Comparison of ENCODE assay signal across 8 cellular contexts in the genomic region with DNA sequence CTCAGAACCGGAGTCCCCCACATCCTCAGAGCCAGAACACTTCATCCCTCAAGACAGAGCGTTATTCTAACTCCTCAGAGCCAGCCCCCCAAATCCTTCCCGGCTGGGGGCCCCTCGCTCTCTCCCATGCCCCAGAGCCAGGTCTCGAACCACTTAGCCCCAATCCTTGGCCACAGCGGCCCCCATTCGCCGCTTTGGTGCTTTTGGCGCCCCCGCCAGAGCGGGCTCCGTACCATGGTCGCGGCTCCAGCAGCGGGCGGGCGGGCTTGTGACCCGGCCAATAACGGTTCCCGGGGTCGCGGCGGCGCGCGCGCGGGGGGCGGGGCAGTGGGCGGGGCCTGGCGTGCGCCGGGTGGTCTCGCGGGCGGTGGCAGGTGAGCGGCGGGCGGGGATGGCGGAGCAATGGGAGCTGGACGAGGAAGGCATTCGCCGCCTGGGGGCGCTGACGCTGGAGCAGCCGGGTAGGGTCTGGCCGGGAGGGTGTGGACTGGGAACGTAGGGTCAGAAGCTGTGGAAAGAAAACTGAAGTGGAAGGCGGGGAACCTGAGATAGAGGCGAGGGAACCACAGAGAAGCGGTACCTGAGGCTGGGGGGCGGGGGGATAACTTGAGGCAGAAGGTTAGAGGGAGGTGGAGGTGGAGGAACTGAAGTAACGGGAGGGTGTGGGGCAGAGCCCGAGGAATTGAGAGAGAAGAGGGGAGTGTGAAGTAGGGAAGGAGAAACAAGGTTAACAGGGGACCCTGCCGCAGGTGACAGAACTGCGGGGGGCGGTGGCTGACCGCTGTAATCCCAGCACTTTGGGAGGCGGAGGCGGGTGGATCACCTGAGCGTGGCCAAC. TPM values are rescaled to one million over a fixed set of nuclear protein-coding genes. Genes with fewer than 3 reads are reported as not detected.
DNase-seq lines count a peak whose midpoint lies in the region; ATAC-seq and TF ChIP-seq lines count a peak whose summit lies in the region.

A gene (minus strand): TSS at position 270 of the 838 bp plus-strand sequence. CDS start 34 bp downstream, at position 236.
A gene with protein sequence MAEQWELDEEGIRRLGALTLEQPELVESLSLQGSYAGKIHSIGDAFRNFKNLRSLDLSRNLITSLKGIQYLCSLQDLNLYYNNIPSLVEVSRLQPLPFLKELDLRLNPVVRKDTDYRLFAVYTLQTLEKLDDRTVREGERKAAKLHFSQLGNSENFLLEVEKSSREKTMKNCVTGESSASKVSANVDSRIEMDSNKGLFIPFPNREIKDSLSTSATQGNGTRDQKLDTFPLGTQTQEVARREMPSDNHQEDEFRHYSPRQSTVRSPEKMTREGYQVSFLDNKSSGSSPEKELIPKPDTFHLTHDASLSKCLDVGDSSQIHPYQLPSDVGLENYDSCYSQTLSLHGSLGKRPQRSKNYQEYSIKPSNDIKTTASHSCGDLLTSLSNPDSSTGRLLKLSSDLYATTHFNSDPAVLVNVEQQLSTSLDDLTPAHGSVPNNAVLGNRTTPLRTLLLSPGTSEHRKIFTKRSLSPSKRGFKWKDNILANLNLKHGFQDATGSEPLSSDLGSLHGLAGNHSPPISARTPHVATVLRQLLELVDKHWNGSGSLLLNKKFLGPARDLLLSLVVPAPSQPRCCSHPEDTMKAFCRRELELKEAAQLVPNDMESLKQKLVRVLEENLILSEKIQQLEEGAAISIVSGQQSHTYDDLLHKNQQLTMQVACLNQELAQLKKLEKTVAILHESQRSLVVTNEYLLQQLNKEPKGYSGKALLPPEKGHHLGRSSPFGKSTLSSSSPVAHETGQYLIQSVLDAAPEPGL (plus strand): TSS at position 344 of the 838 bp plus-strand sequence. CDS start 48 bp downstream, at position 392.

- TF ChIP-seq CTCF in ovary (IDR thresholded peaks at IDR 0.05), result peak; percentile 26 to 43 (median 36)

- peak within 1 kb of the TSS; percentile 75 for H3K4me3 ChIP-seq in NT2/D1 (ENCODE audit: insufficient read length, low read depth)
- peak within 1 kb of the TSS; percentile 41 for H3K4me3 ChIP-seq in ovary
- peak within 1 kb of the TSS; percentile 53 for H3K4me3 ChIP-seq in thymus (ENCODE audit: low read length)

- intact Hi-C loops in head of caudate nucleus (cut with DNase I) (no loop called here), ovary (cut with DNase I) (no loop called here)

- no peak for TF ChIP-seq EP300 in ovary (IDR thresholded peaks at IDR 0.05)

- no peak for ATAC-seq in HG03280 (IDR thresholded peaks at IDR 0.05; ENCODE audit: unreplicated experiment)

- no peaks in the 10 kb centered on the region for H3K4me1 ChIP-seq in NT2/D1 (ENCODE audit: insufficient read depth, insufficient read length)
- peaks cover 8% of the 10 kb centered on the region for H3K4me1 ChIP-seq in ovary (ENCODE audit: insufficient read depth)
- peaks cover 10% of the 10 kb centered on the region for H3K4me1 ChIP-seq in thymus (ENCODE audit: control insufficient read depth, insufficient read depth, low read length)

- no peaks in the 10 kb centered on the region for H3K27me3 ChIP-seq in NT2/D1 (ENCODE audit: insufficient read depth, insufficient read length)
- no peaks in the 10 kb centered on the region for H3K27me3 ChIP-seq in ovary
- H3K27me3 ChIP-seq in thymus (ENCODE audit: control insufficient read depth, insufficient read depth), result no peaks in the 10 kb centered on the region

- no peaks in the 10 kb centered on the region for H3K36me3 ChIP-seq in NT2/D1 (ENCODE audit: insufficient read depth, insufficient read length, low read length)
- H3K36me3 ChIP-seq in ovary, result no peaks in the 10 kb centered on the region
- H3K36me3 ChIP-seq in thymus (ENCODE audit: control insufficient read depth, insufficient read depth), result no peaks in the 10 kb centered on the region

- H3K9me3 ChIP-seq in NT2/D1 (ENCODE audit: insufficient read depth, low read length) (no peaks in the 10 kb centered on the region), ovary (no peaks in the 10 kb centered on the region), thymus (ENCODE audit: control insufficient read depth) (no peaks in the 10 kb centered on the region)

- H3K27ac ChIP-seq in ovary (peak within 1 kb of the TSS in 1 of 2 donors; percentile 26), thymus (ENCODE audit: low read depth) (no peak within 1 kb of the TSS)

- no peak for TF ChIP-seq POLR2A in ovary (IDR thresholded peaks at IDR 0.05)

- DNase-seq in NCI-H345 (lab: John Stamatoyannopoulos, UW), result peak; percentile 57
- no peak for DNase-seq in NCI-H345 treated with DMSO at 0.1 percent for 48 hours (lab: John Stamatoyannopoulos, UW; ENCODE audit: unreplicated experiment)
- DNase-seq in NT2/D1 (ENCODE audit: low read depth, low spot score), result peak; percentile 85
- DNase-seq in activated gamma-delta T cell treated with Interleukin-2 at 50 U/mL for 16 hours, result peak; percentile 59
- DNase-seq in head of caudate nucleus, result peak; percentile 20 to 84 (median 70)
- DNase-seq in ovary, result peak; percentile 71 to 86 (median 76)

- WGBS in ovary, 3 donors, result 3 to 6% (median 5%) methylated on average over 54 to 61 of the region's 61 CpGs
- 11% methylated on average over 61 of the region's 61 CpGs for WGBS in thymus

- peak within 1 kb of the TSS; percentile 88 for H3K9ac ChIP-seq in NT2/D1 (ENCODE audit: insufficient read length, low read depth)

RNA-seq across cellular contexts. Expression of the first gene that starts in this region (rescaled TPM):
- total RNA-seq in ovary, result under 1 TPM in 3 of 7 donors, not detected in 4; 0.05 to 0.32 (median 0.12) TPM
- polyA plus RNA-seq in ovary (under 1 TPM; 0.07 to 0.70 TPM), thymus (0.34 TPM)

RNA-seq across cellular contexts. Expression of the second gene that starts in this region (rescaled TPM):
- total RNA-seq in ovary, result 1 to 10 TPM in 4 of 7 donors, under 1 TPM in 2, not detected in 1; 0.58 to 2.6 (median 1.2) TPM
- polyA plus RNA-seq in ovary (under 1 TPM; 0.59 to 0.80 TPM), thymus (0.78 TPM)
